In the genomic region with DNA sequence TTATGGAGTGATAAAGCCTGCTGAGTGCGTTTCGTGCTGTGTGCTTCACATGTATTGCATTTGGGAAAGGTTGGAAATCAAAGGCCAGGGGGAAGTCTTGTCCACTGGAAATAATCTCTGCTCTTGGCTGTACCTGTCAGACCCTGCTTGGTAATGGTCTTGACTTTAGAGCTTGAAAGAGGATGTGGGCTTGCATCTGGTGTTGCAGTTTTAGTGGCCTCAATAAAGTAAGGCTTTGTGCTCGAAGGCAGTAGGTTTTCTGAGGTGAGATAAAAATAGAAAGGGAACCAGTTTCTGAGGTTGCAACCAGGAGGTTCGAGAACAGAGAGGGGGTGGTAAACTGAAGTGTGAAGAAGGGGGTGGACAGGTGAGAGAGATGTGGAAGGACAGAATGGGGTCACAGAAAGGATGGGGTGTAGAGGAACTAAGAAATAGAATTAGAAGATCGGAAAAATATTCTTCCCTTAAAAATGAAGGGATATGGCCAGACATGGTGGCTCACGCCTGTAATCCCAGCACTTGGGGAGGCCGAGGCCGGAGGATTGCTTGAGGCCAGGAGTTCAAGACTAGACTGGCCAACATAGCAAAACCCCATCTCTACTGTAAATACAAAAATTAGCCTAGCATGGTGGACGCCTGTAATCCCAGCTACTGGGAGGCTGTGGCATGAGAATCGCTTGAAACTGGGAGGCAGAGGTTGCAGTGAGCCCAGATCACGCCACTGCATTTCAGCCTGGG, we compare ENCODE assay signal across 1 cellular context.
TF ChIP-seq lines count a peak whose summit lies in the region.

No MANE protein-coding gene starts in this region.

TF ChIP-seq in IMR-90, 13 proteins besides CTCF, POLR2A, EP300 and RAD21 (continued from another document):
- no peak for TF ChIP-seq MAZ (IDR thresholded peaks at IDR 0.05; ENCODE audit: borderline replicate concordance, low read depth, low read length)
- TF ChIP-seq BHLHE40 (IDR thresholded peaks at IDR 0.05; ENCODE audit: low read depth, low read length) = no peak
- no peak for TF ChIP-seq RFX5 (IDR thresholded peaks at IDR 0.05; ENCODE audit: low read depth, low read length)
- TF ChIP-seq ELK1 (IDR thresholded peaks at IDR 0.05; ENCODE audit: borderline replicate concordance, low read depth, low read length) = no peak
- no peak for TF ChIP-seq MXI1 (IDR thresholded peaks at IDR 0.05; ENCODE audit: borderline replicate concordance, low read depth, low read length)
- TF ChIP-seq NFE2L2 (IDR thresholded peaks at IDR 0.05; ENCODE audit: low read depth, low read length) = no peak
- no peak for TF ChIP-seq CHD1 (IDR thresholded peaks at IDR 0.05; ENCODE audit: low read depth, low read length)
- no peak for TF ChIP-seq MAFK (IDR thresholded peaks at IDR 0.05; ENCODE audit: low read depth, low read length)
- no peak for TF ChIP-seq RCOR1 (IDR thresholded peaks at IDR 0.05; ENCODE audit: insufficient replicate concordance, low read length)
